In the genomic region with DNA sequence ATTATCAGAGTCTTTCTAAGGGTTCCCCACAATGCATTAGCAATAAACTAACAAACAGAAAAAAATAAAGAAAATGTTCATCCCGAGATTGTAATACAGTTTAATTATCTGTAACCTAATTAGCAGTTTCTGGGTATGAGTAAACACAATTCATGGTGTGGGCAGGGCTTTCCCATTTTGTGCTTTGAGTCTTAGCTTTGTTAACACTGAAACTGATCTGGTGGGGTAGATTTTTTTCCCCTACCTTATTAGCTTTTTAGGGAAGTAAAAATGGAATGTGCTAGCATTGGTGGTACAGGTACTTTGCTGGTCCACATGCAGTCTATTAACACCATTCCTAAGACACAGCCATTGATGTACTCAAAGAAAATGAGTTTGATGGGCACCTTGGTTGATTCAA, we compare ENCODE assay signal across 19 cellular contexts.
"Had no signal": no experiment of that assay in that cellular context is flagged by ENCODE, and none has a peak within 500 bp of the region (broad histone marks: within the 10 kb centered on the region; RNA-seq: fewer than 3 reads in every experiment).

No MANE protein-coding gene starts in this region.

- H3K27ac Mint-ChIP-seq: T-cell had no signal

- H3K9me2 ChIP-seq: SK-N-SH had no signal

- H3K9ac ChIP-seq: SK-N-SH had no signal

- H3K36me3 Mint-ChIP-seq: T-cell had no signal

- DNase-seq: KBM-7, MV-4-11, NCI-H1048, NCI-H1105 treated with DMSO at 0.1 percent for 48 hours, NCI-H1436 treated with DMSO at 0.1 percent for 48 hours, NCI-H1694, NCI-H187 treated with DMSO at 0.1 percent for 48 hours, NCI-H2029 treated with DMSO at 0.1 percent for 48 hours, NCI-H2171 treated with DMSO at 0.1 percent for 48 hours, NCI-H345, NCI-H446 treated with DMSO at 0.1 percent for 48 hours, NCI-H510A treated with DMSO at 0.1 percent for 48 hours, NCI-H526, SHP77, SK-N-SH, SW 1271, T-cell had no signal

- H3K9me3 Mint-ChIP-seq: T-cell had no signal

- H3K4me2 ChIP-seq: SK-N-SH had no signal

- H3K9me3 ChIP-seq: SK-N-SH had no signal

- H3K4me3 Mint-ChIP-seq: T-cell had no signal

- H3K27ac ChIP-seq: HL-60, RWPE1 had no signal

- ATAC-seq: T-cell had no signal
